ENCODE assay signal across 22 cellular contexts in the genomic region with DNA sequence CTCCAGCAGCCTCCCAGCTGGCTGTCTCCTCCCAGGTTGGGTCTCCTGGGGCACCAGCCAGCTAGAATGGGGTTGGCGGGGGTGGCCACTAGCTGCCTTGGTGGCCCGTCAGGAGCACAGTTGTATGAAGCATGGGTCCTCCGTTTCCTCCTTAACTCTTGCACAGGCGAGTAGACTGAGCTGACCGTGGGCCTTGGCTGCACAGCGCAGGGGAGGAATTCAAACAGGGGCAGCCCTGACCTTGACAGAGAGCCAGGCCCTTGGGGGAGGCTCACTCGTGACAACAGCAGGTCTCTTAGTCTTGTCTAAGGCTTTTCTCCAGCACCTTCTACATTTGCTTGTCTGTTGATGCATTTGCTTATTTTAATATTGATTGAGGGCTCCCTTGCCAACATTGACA.
"Had no signal": no experiment of that assay in that cellular context is flagged by ENCODE, and none has a peak within 500 bp of the region (broad histone marks: within the 10 kb centered on the region; RNA-seq: fewer than 3 reads in every experiment).

No MANE protein-coding gene starts in this region.

- H3K36me3 ChIP-seq: MG63, WERI-Rb-1 had no signal

- H3K4me1 Mint-ChIP-seq: brain had no signal

- H3K27ac ChIP-seq: RWPE1, WERI-Rb-1 had no signal

- ATAC-seq: PC-3, Right ventricle myocardium inferior had no signal

- H3K27me3 ChIP-seq: MG63 had no signal

- H3K4me3 Mint-ChIP-seq: activated CD4-positive, alpha-beta memory T cell treated with anti-CD3 and anti-CD28 coated beads, Interleukin-2, amount 10 ng/mL, durations not matched to agents 7 days and 5 days; activated CD8-positive, alpha-beta memory T cell treated with anti-CD3 and anti-CD28 coated beads, Interleukin-2, amount 10 ng/mL, durations not matched to agents 7 days and 5 days; brain had no signal

- H3K36me3 Mint-ChIP-seq: activated CD8-positive, alpha-beta memory T cell treated with anti-CD3 and anti-CD28 coated beads, Interleukin-2, amount 10 ng/mL, durations not matched to agents 7 days and 5 days; activated naive CD4-positive, alpha-beta T cell treated with anti-CD3 and anti-CD28 coated beads, Interleukin-2, amount 50 U/mL, for 72 hours had no signal

- H3K4me3 ChIP-seq: MG63 had no signal

- H3K27ac Mint-ChIP-seq: activated CD4-positive, alpha-beta memory T cell treated with anti-CD3 and anti-CD28 coated beads, Interleukin-2, amount 10 ng/mL, durations not matched to agents 7 days and 5 days; activated CD8-positive, alpha-beta memory T cell treated with anti-CD3 and anti-CD28 coated beads, Interleukin-2, amount 10 ng/mL, durations not matched to agents 7 days and 5 days had no signal

- H3K9me3 ChIP-seq: MG63 had no signal

- H3K27me3 Mint-ChIP-seq: activated CD4-positive, alpha-beta memory T cell treated with anti-CD3 and anti-CD28 coated beads, Interleukin-2, amount 10 ng/mL, durations not matched to agents 7 days and 5 days; activated CD8-positive, alpha-beta memory T cell treated with anti-CD3 and anti-CD28 coated beads, Interleukin-2, amount 10 ng/mL, durations not matched to agents 7 days and 5 days; brain had no signal

- DNase-seq: cerebellar nuclear complex, Kasumi-1, KG1, MG63, NCI-H1048, NCI-H1105 treated with DMSO at 0.1 percent for 48 hours, NCI-H1436, NCI-H1694, NCI-H1930, NCI-H2081 treated with DMSO at 0.1 percent for 48 hours, NCI-H345, NCI-H524 treated with DMSO at 0.1 percent for 48 hours, PC-3, SW 1271, T1000 had no signal

- H3K9me3 Mint-ChIP-seq: activated CD4-positive, alpha-beta memory T cell treated with anti-CD3 and anti-CD28 coated beads, Interleukin-2, amount 10 ng/mL, durations not matched to agents 7 days and 5 days; activated naive CD4-positive, alpha-beta T cell treated with anti-CD3 and anti-CD28 coated beads, Interleukin-2, amount 50 U/mL, for 72 hours had no signal
